Comparison of ENCODE assay signal across 8 cellular contexts in the genomic region with DNA sequence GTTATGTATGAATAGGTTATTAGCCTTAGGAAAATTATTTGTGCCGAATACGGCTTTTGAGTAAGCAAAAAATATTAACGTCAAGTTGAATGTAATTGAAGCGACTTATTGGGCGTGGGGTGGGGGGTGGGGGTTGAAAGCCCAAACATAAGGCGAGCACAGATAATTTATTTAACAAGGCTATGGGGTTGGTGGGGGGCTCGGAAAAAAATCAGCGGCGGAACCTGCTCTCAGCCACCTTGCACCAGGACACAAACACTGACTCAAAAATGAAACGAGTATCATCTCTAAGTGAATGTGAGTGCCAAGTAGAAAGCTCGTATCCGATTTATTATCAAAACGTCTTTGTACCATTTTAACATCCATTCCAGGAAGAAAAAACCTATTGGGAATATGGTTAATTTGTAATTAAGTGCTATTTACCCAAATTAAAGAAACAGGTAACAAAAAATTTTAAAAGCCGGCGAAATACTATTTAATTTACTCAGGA. TPM values are rescaled to one million over a fixed set of nuclear protein-coding genes. Genes with fewer than 3 reads are reported as not detected.
DNase-seq lines count a peak whose midpoint lies in the region; FAIRE-seq and TF ChIP-seq lines count a peak whose summit lies in the region.

No MANE protein-coding gene starts in this region.

- H2BK20ac ChIP-seq in H9 (ENCODE audit: low read depth, low read length, poor library complexity, severe bottlenecking): no peak overlapping the region

- H3K4me2 ChIP-seq in H9 (ENCODE audit: insufficient read depth, insufficient read length, low read length): peak overlapping the region; percentile 65

- no peaks in the 10 kb centered on the region for H3K36me3 ChIP-seq in adipocyte (ENCODE audit: control insufficient read depth, insufficient read depth, low read length, severe bottlenecking)
- no peaks in the 10 kb centered on the region for H3K36me3 ChIP-seq in kidney (ENCODE audit: control insufficient read depth in 1 of 2, insufficient read depth in 2 of 2, low read length in 2 of 2)
- H3K36me3 ChIP-seq in suprapubic skin: no peaks in the 10 kb centered on the region

- H3K36me3 Mint-ChIP-seq in H9 (ENCODE audit: insufficient read depth in 1 of 3, low read depth in 3 of 3): 0 out of 7 replicates have a peak, but pooled peaks cover 0 to 3% (median 0%) of the 10 kb centered on the region in 3 experiments

- H2BK5ac ChIP-seq in H9 (ENCODE audit: insufficient read length, low read length): no peak overlapping the region

- H3K27me3 Mint-ChIP-seq in H9 (ENCODE audit: low read depth): no peaks in the 10 kb centered on the region

- H3K9me3 Mint-ChIP-seq in H9: no peaks in the 10 kb centered on the region

- no peak overlapping the region for H4K91ac ChIP-seq in H9 (ENCODE audit: insufficient read length, low read depth, low read length)

- no peaks in the 10 kb centered on the region for H3K79me1 ChIP-seq in H9 (ENCODE audit: insufficient read depth, low read depth, low read length, poor library complexity, severe bottlenecking)

- no peaks in the 10 kb centered on the region; the same call in 1 of the 2 replicates for H3K9me3 ChIP-seq in AG04450 (ENCODE audit: control insufficient read depth, insufficient read depth, low read length)
- H3K9me3 ChIP-seq in H9 (ENCODE audit: control insufficient read depth, low read depth, low read length): no peaks in the 10 kb centered on the region
- H3K9me3 ChIP-seq in adipocyte (ENCODE audit: control insufficient read depth, low read length): no peaks in the 10 kb centered on the region
- no peaks in the 10 kb centered on the region for H3K9me3 ChIP-seq in kidney (ENCODE audit: control insufficient read depth in 1 of 2, low read length in 2 of 2)
- H3K9me3 ChIP-seq in suprapubic skin: no peaks in the 10 kb centered on the region

- CTCF ChIA-PET in AG04450 (lab: Charles Lee): no interaction called here

- H3T11ph ChIP-seq in H9 (ENCODE audit: low read length): no peak overlapping the region

- intact Hi-C loops in kidney (cut with DNase I): no loop called here

- no peak for FAIRE-seq in kidney (lab: Jason Lieb, UNC)

- H2AK5ac ChIP-seq in H9 (ENCODE audit: insufficient read length, low read length): no peak overlapping the region

- no peak overlapping the region for H4K5ac ChIP-seq in H9 (ENCODE audit: insufficient read length, low read depth, low read length)

- TF ChIP-seq EP300 in suprapubic skin (IDR thresholded peaks at IDR 0.05): no peak

- H3K14ac ChIP-seq in H9 (ENCODE audit: insufficient read depth, low read length): no peak overlapping the region

- TF ChIP-seq POLR2A in suprapubic skin (IDR thresholded peaks at IDR 0.05): no peak

- H3K27me3 ChIP-seq in AG04450 (ENCODE audit: control insufficient read depth, insufficient read depth, low read length): no peaks in the 10 kb centered on the region
- no peaks in the 10 kb centered on the region for H3K27me3 ChIP-seq in H9 (ENCODE audit: insufficient read depth, low read length)
- no peaks in the 10 kb centered on the region for H3K27me3 ChIP-seq in adipocyte (replicated peaks; ENCODE audit: control insufficient read depth, insufficient read depth, low read length)
- no peaks in the 10 kb centered on the region for H3K27me3 ChIP-seq in suprapubic skin

- H3K9ac ChIP-seq in H9 (ENCODE audit: extremely low read depth, insufficient read length, low read length) (peak overlapping the region; percentile 58), adipocyte (ENCODE audit: low read length) (peak overlapping the region; percentile 88), kidney (ENCODE audit: low read length in 2 of 2) (peak overlapping the region; percentile 49 to 93)

- no peak overlapping the region for H2BK15ac ChIP-seq in H9 (ENCODE audit: low read depth, low read length)

- H4K8ac ChIP-seq in H9 (replicated peaks; ENCODE audit: insufficient read length, low read depth, low read length): no peak overlapping the region

- H3K56ac ChIP-seq in H9 (ENCODE audit: insufficient read length, low read depth, low read length): no peak overlapping the region

- no peak overlapping the region for H3K4ac ChIP-seq in H9 (ENCODE audit: low read depth, low read length)

- H2BK120ac ChIP-seq in H9 (ENCODE audit: low read depth, low read length, poor library complexity, severe bottlenecking): no peak overlapping the region

- peaks cover 7% of the 10 kb centered on the region; the same call in 1 of the 2 replicates for H3K79me2 ChIP-seq in H9 (ENCODE audit: insufficient read depth, low read length)

- peaks cover 26 to 40% of the 10 kb centered on the region in 2 experiments for H3K4me1 Mint-ChIP-seq in H9

- no peak overlapping the region for H2AFZ ChIP-seq in H9 (ENCODE audit: low read length)

- no peak overlapping the region for H2BK12ac ChIP-seq in H9 (ENCODE audit: insufficient read length, low read depth, low read length)

- peak overlapping the region; percentile 84 for H3K4me3 ChIP-seq in AG04450 (ENCODE audit: low read depth, low read length)
- peak overlapping the region; percentile 95 for H3K4me3 ChIP-seq in adipocyte (ENCODE audit: low read length)
- peak overlapping the region; percentile 65 to 72 for H3K4me3 ChIP-seq in kidney (ENCODE audit: low read length in 2 of 2)
- peak overlapping the region; percentile 87 for H3K4me3 ChIP-seq in suprapubic skin

- DNase-seq in AG04450 (ENCODE audit: low read depth, low spot score) (no peak), H9 (no peak), adipocyte (ENCODE audit: low read depth) (no peak), kidney (no peak), suprapubic skin (ENCODE audit: low spot score in 2 of 2) (no peak)
- no peak for DNase-seq in activated effector memory CD4-positive, alpha-beta T cell treated with Interleukin-2 at 50 U/mL for 16 hours
- DNase-seq in activated effector memory CD4-positive, alpha-beta T cell treated with anti-CD3 and anti-CD28 coated beads, Interleukin-2, amount 50 U/mL, for 16 hours: no peak
- no peak for DNase-seq in activated CD4-positive, alpha-beta T cell treated with anti-CD3 and anti-CD28 coated beads for 4 hours

- H4K20me1 ChIP-seq in H9 (ENCODE audit: control insufficient read depth, insufficient read depth, insufficient read length): no peaks in the 10 kb centered on the region

- peak overlapping the region; percentile 92 to 97 (median 95); a peak in 6 of 7 replicates for H3K27ac Mint-ChIP-seq in H9

- peak overlapping the region; percentile 71 to 84 for H3K4me3 Mint-ChIP-seq in H9

- H3K23ac ChIP-seq in H9 (ENCODE audit: insufficient read length, low read depth, low read length): no peak overlapping the region

- WGBS in H9 (ENCODE audit: extremely low coverage, insufficient read length, low lambda C conversion rate): no CpG with 5 or more reads among the region's 15 CpGs
- 18% methylated on average over 15 of the region's 15 CpGs for WGBS in suprapubic skin

- H3K18ac ChIP-seq in H9 (ENCODE audit: insufficient read length, low read depth, low read length): no peak overlapping the region

- peaks cover 11% of the 10 kb centered on the region for H3K23me2 ChIP-seq in H9 (ENCODE audit: insufficient read length, low read depth, low read length, poor library complexity, severe bottlenecking)

- POLR2A ChIA-PET in AG04450 (lab: Yijun Ruan, JAX): interaction anchor here (1.1 to 1.9 kb wide), 2 partner anchors 88 to 95 kb away, joined by 4 to 17 read pairs; a partner anchor contains a TSS

- TF ChIP-seq CTCF in AG04450 (IDR thresholded peaks at IDR 0.05; ENCODE audit: low read depth, low read length) (no peak), H9 (conservative IDR thresholded peaks at IDR 0.05) (no peak), kidney (IDR thresholded peaks at IDR 0.05; ENCODE audit: borderline replicate concordance, extremely low read depth, insufficient read depth) (no peak), suprapubic skin (IDR thresholded peaks at IDR 0.05) (no peak)

- H3K4me1 ChIP-seq in H9 (ENCODE audit: insufficient read depth, low read length) (no peaks in the 10 kb centered on the region), adipocyte (ENCODE audit: control insufficient read depth, insufficient read depth, low read length) (peaks cover 12% of the 10 kb centered on the region), kidney (ENCODE audit: control insufficient read depth in 1 of 2, insufficient read depth in 1 of 2, low read depth in 1 of 2, low read length in 2 of 2) (peaks cover 0 to 2% of the 10 kb centered on the region in 2 donors), suprapubic skin (peaks cover 13% of the 10 kb centered on the region)

- H3K27ac ChIP-seq in AG04450 (ENCODE audit: low read depth, low read length): peak overlapping the region; percentile 82
- no peak overlapping the region for H3K27ac ChIP-seq in H9 (ENCODE audit: insufficient read length, low read depth, low read length)
- peak overlapping the region; percentile 92 to 93 for H3K27ac ChIP-seq in kidney (ENCODE audit: low read depth in 2 of 2, low read length in 2 of 2)
- peak overlapping the region; percentile 97 for H3K27ac ChIP-seq in suprapubic skin

RNA-seq across cellular contexts. Expression of a gene that starts 0.9 kb away (rescaled TPM):
- 16.2 and 24.3 TPM in 2 replicates for polyA plus RNA-seq in AG04450 (2011; rRNA removed)
- 9.8 and 20.6 TPM in 2 replicates for polyA minus RNA-seq in AG04450 (2011; rRNA and poly(A)+ RNA removed)
- total RNA-seq in H9 (2021): 42.9 and 44.0 TPM in 2 replicates
- total RNA-seq in kidney: 24.9 TPM
- 9.3 TPM for polyA plus RNA-seq in kidney (ENCODE audit: insufficient read depth, low read depth, low replicate concordance)
- 10 to 100 TPM; 16.8 to 22.0 (median 20.3) TPM for total RNA-seq in suprapubic skin
